ENCODE assay signal across 8 cellular contexts in the genomic region with DNA sequence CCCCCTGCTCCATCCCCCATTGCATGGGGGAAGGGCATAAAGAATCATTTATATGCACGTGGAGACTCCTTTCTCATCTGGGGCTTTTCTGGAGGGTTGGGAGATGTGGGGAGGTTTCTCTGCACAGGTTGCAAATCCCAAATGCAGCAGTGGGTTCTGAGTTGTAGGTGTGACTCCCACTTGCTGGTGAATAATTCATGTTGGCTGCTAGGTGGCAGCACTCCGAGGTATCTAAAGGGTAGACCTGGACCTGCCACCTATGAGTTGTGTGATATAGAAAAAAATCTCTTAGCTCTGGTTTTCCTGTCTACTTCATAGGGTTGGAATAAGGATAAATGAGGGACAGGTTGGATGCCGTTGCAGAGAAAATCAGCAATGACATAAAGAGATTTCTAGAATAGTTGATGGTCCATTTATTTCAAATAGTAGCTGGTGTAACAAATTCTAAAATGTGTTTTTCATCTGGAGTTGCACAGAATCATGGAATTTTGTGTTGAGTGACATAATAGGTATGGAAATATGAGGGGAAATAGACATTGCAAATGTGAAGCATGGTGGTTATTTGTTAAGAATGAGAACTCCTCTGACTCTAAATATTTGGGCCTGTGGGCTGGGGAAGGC. TPM values are rescaled to one million over a fixed set of nuclear protein-coding genes. Genes with fewer than 3 reads are reported as not detected.
DNase-seq lines count a peak whose midpoint lies in the region; ATAC-seq and TF ChIP-seq lines count a peak whose summit lies in the region.

No MANE protein-coding gene starts in this region.

- ATAC-seq in central memory CD8-positive, alpha-beta T cell (replicated peaks; ENCODE audit: extremely low read depth, poor library complexity, severe bottlenecking), result peak; percentile 20
- ATAC-seq in psoas muscle (peak in 2 of 4 donors; percentile 32 to 44), HG03025 (IDR thresholded peaks at IDR 0.05; ENCODE audit: low FRiP score, unreplicated experiment) (no peak)

- H3K27ac ChIP-seq in OCI-LY1 (ENCODE audit: low read depth, low read length, poor library complexity, severe bottlenecking) (no peak overlapping the region), psoas muscle (no peak overlapping the region)

- DNase-seq in activated gamma-delta T cell treated with Interleukin-2 at 50 U/mL for 16 hours, result peak; percentile 38
- DNase-seq in activated gamma-delta T cell (lab: John Stamatoyannopoulos, UW), result no peak
- no peak for DNase-seq in central memory CD8-positive, alpha-beta T cell (ENCODE audit: low spot score in 2 of 2)
- DNase-seq in psoas muscle, result no peak
- no peak for DNase-seq in nephron progenitor cell
- DNase-seq in RKO (ENCODE audit: low spot score), result no peak

- no peaks in the 10 kb centered on the region for H3F3A ChIP-seq in OCI-LY1 (ENCODE audit: insufficient read depth, low read length)

- H3K36me3 Mint-ChIP-seq in central memory CD8-positive, alpha-beta T cell (ENCODE audit: insufficient read depth), result peaks cover 16% of the 10 kb centered on the region
- peaks cover 5% of the 10 kb centered on the region for H3K36me3 Mint-ChIP-seq in nephron progenitor cell (ENCODE audit: low read depth)

- H3K9me3 Mint-ChIP-seq in central memory CD8-positive, alpha-beta T cell, result no peaks in the 10 kb centered on the region
- peaks cover 4% of the 10 kb centered on the region for H3K9me3 Mint-ChIP-seq in nephron progenitor cell

- peaks cover 30% of the 10 kb centered on the region; the same call in 1 of the 2 replicates for H3K36me3 ChIP-seq in OCI-LY1 (ENCODE audit: insufficient read depth, low read length)
- peaks cover 0 to 21% of the 10 kb centered on the region in 2 donors for H3K36me3 ChIP-seq in psoas muscle (ENCODE audit: insufficient read depth in 1 of 2, low read depth in 1 of 2)

- no peak overlapping the region for H2AFZ ChIP-seq in OCI-LY1 (ENCODE audit: low read length)

- no peaks in the 10 kb centered on the region for H4K20me1 ChIP-seq in OCI-LY1 (ENCODE audit: insufficient read depth, low read length)

- peaks cover 15% of the 10 kb centered on the region for H3K4me1 ChIP-seq in OCI-LY1 (ENCODE audit: insufficient read depth, low read length, severe bottlenecking)
- peaks cover 8% of the 10 kb centered on the region for H3K4me1 ChIP-seq in psoas muscle

- H3K9me3 ChIP-seq in OCI-LY1 (ENCODE audit: low read length) (no peaks in the 10 kb centered on the region), psoas muscle (no peaks in the 10 kb centered on the region)

- no peak overlapping the region for H3K4me3 ChIP-seq in OCI-LY1 (ENCODE audit: low read depth, low read length, poor library complexity, severe bottlenecking)
- H3K4me3 ChIP-seq in psoas muscle, result no peak overlapping the region

- H3K27me3 ChIP-seq in OCI-LY1 (ENCODE audit: insufficient read depth, low read length) (peaks cover 10% of the 10 kb centered on the region; the same call in 1 of the 2 replicates), psoas muscle (ENCODE audit: insufficient read depth in 3 of 3, low read length in 2 of 3) (peaks cover 0 to 34% (median 7%) of the 10 kb centered on the region in 3 donors)

- no peaks in the 10 kb centered on the region for H3K79me2 ChIP-seq in OCI-LY1 (ENCODE audit: insufficient read depth, low read length)

- H3K4me2 ChIP-seq in OCI-LY1 (ENCODE audit: low read length), result no peak overlapping the region

- H3K27me3 Mint-ChIP-seq in central memory CD8-positive, alpha-beta T cell, result peaks cover 13% of the 10 kb centered on the region
- H3K27me3 Mint-ChIP-seq in nephron progenitor cell (ENCODE audit: low read depth, poor library complexity), result peaks cover 89% of the 10 kb centered on the region

- 38 to 47% (median 44%) methylated on average over 3 of the region's 3 CpGs for WGBS in psoas muscle, 3 donors

- no peak overlapping the region for H3K27ac Mint-ChIP-seq in central memory CD8-positive, alpha-beta T cell (ENCODE audit: low read depth)
- H3K27ac Mint-ChIP-seq in nephron progenitor cell, result no peak overlapping the region

- TF ChIP-seq CTCF in OCI-LY1 (IDR thresholded peaks at IDR 0.05; ENCODE audit: low read length) (peak; percentile 69), psoas muscle (IDR thresholded peaks at IDR 0.05) (peak; percentile 33), nephron progenitor cell (IDR thresholded peaks at IDR 0.05) (no peak)

- H3K9me2 ChIP-seq in OCI-LY1 (ENCODE audit: low read depth, low read length), result no peaks in the 10 kb centered on the region

- no peak overlapping the region for H3K4me3 Mint-ChIP-seq in central memory CD8-positive, alpha-beta T cell
- H3K4me3 Mint-ChIP-seq in nephron progenitor cell, result no peak overlapping the region

- intact Hi-C loops in psoas muscle (cut with DNase I), result no loop called here

- H3K9ac ChIP-seq in OCI-LY1 (ENCODE audit: low read length), result no peak overlapping the region

- peaks cover 39% of the 10 kb centered on the region for H3K4me1 Mint-ChIP-seq in central memory CD8-positive, alpha-beta T cell
- H3K4me1 Mint-ChIP-seq in nephron progenitor cell, result peaks cover 13% of the 10 kb centered on the region

RNA-seq across cellular contexts. Expression of a gene that starts 4.6 kb away (rescaled TPM):
- 1 to 10 TPM; 7.8 to 9.4 (median 8.8) TPM for total RNA-seq in psoas muscle
- polyA plus RNA-seq in psoas muscle, result 1 to 10 TPM; 5.7 to 8.8 (median 7.2) TPM

RNA-seq across cellular contexts. Expression of a gene that starts 7.4 kb away (rescaled TPM):
- 10 to 100 TPM; 38.0 to 74.1 (median 53.6) TPM for total RNA-seq in psoas muscle
- polyA plus RNA-seq in psoas muscle, result 100 to 1,000 TPM in 1 of 3 donors, 10 to 100 TPM in 2; 52.8 to 105 (median 56.6) TPM

RNA-seq across cellular contexts. Expression of a gene that starts 7.4 kb away (rescaled TPM):
- total RNA-seq in psoas muscle, result under 1 TPM in 3 of 4 donors, not detected in 1; 0.42 to 0.54 (median 0.50) TPM
- under 1 TPM in 2 of 3 donors, not detected in 1; 0.06 to 0.10 TPM for polyA plus RNA-seq in psoas muscle

RNA-seq across cellular contexts. Expression of a gene that starts 12.4 kb away (rescaled TPM):
- total RNA-seq in psoas muscle, result 10 to 100 TPM; 24.3 to 56.5 (median 30.4) TPM
- 10 to 100 TPM; 18.8 to 80.9 (median 19.0) TPM for polyA plus RNA-seq in psoas muscle

RNA-seq across cellular contexts. Expression of a gene that starts 12.9 kb away (rescaled TPM):
- total RNA-seq in psoas muscle, result 1 to 10 TPM in 3 of 4 donors, under 1 TPM in 1; 0.89 to 1.9 (median 1.4) TPM
- polyA plus RNA-seq in psoas muscle, result 1 to 10 TPM in 1 of 3 donors, under 1 TPM in 2; 0.62 to 2.0 (median 0.66) TPM
